Comparison of ENCODE assay signal across 8 cellular contexts in the genomic region with DNA sequence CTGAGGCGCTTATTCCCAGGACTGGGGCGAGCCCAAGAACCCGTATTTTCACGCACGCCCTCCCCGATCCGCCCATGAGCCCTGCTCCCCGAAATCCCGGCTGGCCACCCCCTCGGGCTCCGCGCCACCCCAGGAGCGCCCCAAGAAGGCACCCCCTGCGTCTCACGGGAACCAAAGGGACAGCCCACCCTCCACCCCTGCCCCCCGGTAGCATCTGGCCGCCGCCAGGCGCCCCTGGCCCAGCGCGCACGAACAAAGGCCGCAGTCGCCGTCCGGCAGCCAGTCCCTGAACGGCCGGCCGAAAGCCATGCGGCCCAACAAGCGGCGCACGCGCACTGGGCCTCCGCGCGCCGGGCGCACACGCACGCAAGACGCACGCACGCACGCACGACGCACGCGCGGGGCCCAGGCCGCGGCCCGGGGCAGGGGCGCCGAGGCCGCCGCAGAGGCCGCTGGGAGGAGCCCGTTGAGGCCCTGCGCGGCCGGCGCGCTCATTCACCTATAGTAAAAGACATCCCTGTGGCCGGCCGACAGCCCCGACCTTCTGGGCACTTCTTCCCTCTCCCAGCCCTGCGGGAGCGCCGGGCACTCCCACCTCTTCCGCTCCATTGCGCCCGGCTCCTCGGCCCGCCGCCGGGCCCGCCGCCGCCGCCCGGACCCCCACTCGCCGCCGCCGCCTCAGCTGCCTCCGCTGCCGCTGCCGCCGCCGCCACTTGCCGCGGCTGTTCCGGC. TPM values are rescaled to one million over a fixed set of nuclear protein-coding genes. Genes with fewer than 3 reads are reported as not detected.
DNase-seq lines count a peak whose midpoint lies in the region; ATAC-seq and TF ChIP-seq lines count a peak whose summit lies in the region.

No MANE protein-coding gene starts in this region.

- H3K4me3 ChIP-seq in H7 (ENCODE audit: insufficient read depth, low read depth, low read length) (peak overlapping the region; percentile 96), SK-N-MC (peak overlapping the region; percentile 95), parathyroid adenoma (ENCODE audit: low read depth, low read length) (peak overlapping the region; percentile 79), thyroid gland (replicated peaks in 1 of 3) (peak overlapping the region; percentile 14 to 83 (median 71))

- peaks cover 3% of the 10 kb centered on the region for H3K36me3 ChIP-seq in H7 (replicated peaks; ENCODE audit: control insufficient read depth, insufficient read depth, low read length)
- H3K36me3 ChIP-seq in SK-N-MC (ENCODE audit: insufficient read depth, low read length): peaks cover 9% of the 10 kb centered on the region
- no peaks in the 10 kb centered on the region for H3K36me3 ChIP-seq in parathyroid adenoma (ENCODE audit: control insufficient read depth, insufficient read depth, low read length)
- H3K36me3 ChIP-seq in thyroid gland: peaks cover under 1 to 8% of the 10 kb centered on the region in 2 donors

- H3K4me1 Mint-ChIP-seq in activated naive CD8-positive, alpha-beta T cell treated with anti-CD3 and anti-CD28 coated beads, Interleukin-2, amount 10 ng/mL, durations not matched to agents 7 days and 5 days: peaks cover 16% of the 10 kb centered on the region

- no peaks in the 10 kb centered on the region for H3K27me3 Mint-ChIP-seq in activated naive CD8-positive, alpha-beta T cell treated with anti-CD3 and anti-CD28 coated beads, Interleukin-2, amount 10 ng/mL, durations not matched to agents 7 days and 5 days

- peak overlapping the region; percentile 70 for H2AFZ ChIP-seq in parathyroid adenoma

- POLR2A ChIA-PET in activated naive CD8-positive, alpha-beta T cell treated with anti-CD3 and anti-CD28 coated beads, Interleukin-2, amount 10 ng/mL, durations not matched to agents 7 days and 5 days (lab: Charles Lee): interaction anchor here (0.6 to 3.3 kb wide), 9 partner anchors 9 to 680 kb away, joined by 3 to 56 read pairs (median 6); a partner anchor contains a TSS

- peaks cover 24% of the 10 kb centered on the region for H3K79me2 ChIP-seq in parathyroid adenoma

- TF ChIP-seq CTCF in parathyroid adenoma (IDR thresholded peaks at IDR 0.05): no peak
- no peak for TF ChIP-seq CTCF in thyroid gland (IDR thresholded peaks at IDR 0.05)

- peak overlapping the region; percentile 93 for H3K4me2 ChIP-seq in parathyroid adenoma (ENCODE audit: low read length)

- H3K27me3 ChIP-seq in H7 (ENCODE audit: control insufficient read depth, insufficient read depth, low read length): no peaks in the 10 kb centered on the region
- no peaks in the 10 kb centered on the region for H3K27me3 ChIP-seq in parathyroid adenoma (ENCODE audit: control insufficient read depth, insufficient read depth, low read length)
- H3K27me3 ChIP-seq in thyroid gland: no peaks in the 10 kb centered on the region

- H3K36me3 Mint-ChIP-seq in activated naive CD8-positive, alpha-beta T cell treated with anti-CD3 and anti-CD28 coated beads, Interleukin-2, amount 10 ng/mL, durations not matched to agents 7 days and 5 days: peaks cover 3% of the 10 kb centered on the region

- H3K27ac Mint-ChIP-seq in activated naive CD8-positive, alpha-beta T cell treated with anti-CD3 and anti-CD28 coated beads, Interleukin-2, amount 10 ng/mL, durations not matched to agents 7 days and 5 days: peak overlapping the region; percentile 93

- H3K4me3 Mint-ChIP-seq in activated naive CD8-positive, alpha-beta T cell treated with anti-CD3 and anti-CD28 coated beads, Interleukin-2, amount 10 ng/mL, durations not matched to agents 7 days and 5 days: peak overlapping the region; percentile 95

- no peaks in the 10 kb centered on the region for H3K4me1 ChIP-seq in parathyroid adenoma
- peaks cover 20 to 22% of the 10 kb centered on the region in 2 donors for H3K4me1 ChIP-seq in thyroid gland

- intact Hi-C loops in Right ventricle myocardium superior (cut with DNase I) (no loop called here), thyroid gland (cut with DNase I) (no loop called here)

- no peaks in the 10 kb centered on the region for H3K9me3 Mint-ChIP-seq in activated naive CD8-positive, alpha-beta T cell treated with anti-CD3 and anti-CD28 coated beads, Interleukin-2, amount 10 ng/mL, durations not matched to agents 7 days and 5 days

- H3K27ac ChIP-seq in SK-N-MC: peak overlapping the region; percentile 99
- H3K27ac ChIP-seq in parathyroid adenoma: peak overlapping the region; percentile 39
- peak overlapping the region in 2 of 3 donors; percentile 79 to 86 for H3K27ac ChIP-seq in thyroid gland

- no peaks in the 10 kb centered on the region for H3K9me3 ChIP-seq in SK-N-MC (ENCODE audit: low read depth, low read length)
- H3K9me3 ChIP-seq in parathyroid adenoma (ENCODE audit: control insufficient read depth, low read length): no peaks in the 10 kb centered on the region
- H3K9me3 ChIP-seq in thyroid gland: no peaks in the 10 kb centered on the region

- 0 to 1% methylated on average over 7 to 17 of the region's 94 CpGs for WGBS in thyroid gland, 2 donors

- peak; percentile 47 to 79 for TF ChIP-seq POLR2A in thyroid gland (IDR thresholded peaks at IDR 0.05)

- peak; percentile 28 for DNase-seq in GM04503 (ENCODE audit: low read depth)
- peak; percentile 98 for DNase-seq in H7
- DNase-seq in M059J (ENCODE audit: low read depth): peak; percentile 85
- peak; percentile 20 for DNase-seq in SK-N-MC (ENCODE audit: low read depth, low spot score)
- peak; percentile 93 for DNase-seq in activated naive CD8-positive, alpha-beta T cell treated with anti-CD3 and anti-CD28 coated beads, Interleukin-2, amount 10 ng/mL, durations not matched to agents 7 days and 5 days
- peak; percentile 92 for DNase-seq in Right ventricle myocardium superior
- peak; percentile 84 for DNase-seq in thyroid gland

- ATAC-seq in activated naive CD8-positive, alpha-beta T cell treated with anti-CD3 and anti-CD28 coated beads, Interleukin-2, amount 10 ng/mL, durations not matched to agents 7 days and 5 days (ENCODE audit: low read depth): peak; percentile 84
- peak; percentile 88 for ATAC-seq in Right ventricle myocardium superior (ENCODE audit: poor library complexity)

- H3K9ac ChIP-seq in SK-N-MC (ENCODE audit: insufficient read length) (peak overlapping the region; percentile 100), parathyroid adenoma (peak overlapping the region; percentile 61)

RNA-seq across cellular contexts. Expression of a gene that starts 0.5 kb away (rescaled TPM):
- total RNA-seq in H7 (2014; rRNA removed; shearing (Covaris generic)): 105 and 114 TPM in 2 replicates
- total RNA-seq in M059J (2014; rRNA removed; shearing (Covaris generic)): 64.9 and 116 TPM in 2 replicates
- 10 to 100 TPM; 68.9 to 72.7 TPM for total RNA-seq in activated naive CD8-positive, alpha-beta T cell treated with anti-CD3 and anti-CD28 coated beads, Interleukin-2, amount 10 ng/mL, durations not matched to agents 7 days and 5 days
- total RNA-seq in Right ventricle myocardium superior (52.4 TPM), thyroid gland (100 to 1,000 TPM in 3 of 4 donors, 10 to 100 TPM in 1; 58.2 to 149 (median 115) TPM)

RNA-seq across cellular contexts. Expression of a gene that starts 13.1 kb away (rescaled TPM):
- 103 and 111 TPM in 2 replicates for total RNA-seq in H7 (2014; rRNA removed; shearing (Covaris generic))
- 87.1 and 105 TPM in 2 replicates for total RNA-seq in M059J (2014; rRNA removed; shearing (Covaris generic))
- total RNA-seq in activated naive CD8-positive, alpha-beta T cell treated with anti-CD3 and anti-CD28 coated beads, Interleukin-2, amount 10 ng/mL, durations not matched to agents 7 days and 5 days: 100 to 1,000 TPM; 176 to 181 TPM
- total RNA-seq in Right ventricle myocardium superior (1,222 TPM), thyroid gland (100 to 1,000 TPM in 1 of 4 donors, 10 to 100 TPM in 3; 52.0 to 154 (median 61.9) TPM)

RNA-seq across cellular contexts. Expression of a gene that starts 24.1 kb away (rescaled TPM):
- total RNA-seq in H7 (2014; rRNA removed; shearing (Covaris generic)): 107 and 117 TPM in 2 replicates
- 16.5 and 48.0 TPM in 2 replicates for total RNA-seq in M059J (2014; rRNA removed; shearing (Covaris generic))
- 1 to 10 TPM; 7.0 to 7.8 TPM for total RNA-seq in activated naive CD8-positive, alpha-beta T cell treated with anti-CD3 and anti-CD28 coated beads, Interleukin-2, amount 10 ng/mL, durations not matched to agents 7 days and 5 days
- total RNA-seq in Right ventricle myocardium superior: 8.0 TPM
- total RNA-seq in thyroid gland: 10 to 100 TPM; 18.4 to 31.8 (median 26.4) TPM

Comparison
In these comparisons a context has a peak if more than half of its experiments do, and no peak if none do; other contexts are left out.
1. Peak in every context shown above with its lines: DNase-seq, ATAC-seq, H3K4me3 ChIP-seq and H3K27ac ChIP-seq.
2. DNase-seq: peak in every context shown above with its lines; median percentile 98 in H7; 93 in activated naive CD8-positive, alpha-beta T cell treated with anti-CD3 and anti-CD28 coated beads, Interleukin-2, amount 10 ng/mL, durations not matched to agents 7 days and 5 days; 92 in Right ventricle myocardium superior; 85 in M059J; 84 in thyroid gland; 28 in GM04503; 20 in SK-N-MC.
3. H3K27ac ChIP-seq: peak in every context shown above with its lines; median percentile 99 in SK-N-MC; 82 in thyroid gland; 39 in parathyroid adenoma.